ENCODE assay signal across 26 cellular contexts in the genomic region with DNA sequence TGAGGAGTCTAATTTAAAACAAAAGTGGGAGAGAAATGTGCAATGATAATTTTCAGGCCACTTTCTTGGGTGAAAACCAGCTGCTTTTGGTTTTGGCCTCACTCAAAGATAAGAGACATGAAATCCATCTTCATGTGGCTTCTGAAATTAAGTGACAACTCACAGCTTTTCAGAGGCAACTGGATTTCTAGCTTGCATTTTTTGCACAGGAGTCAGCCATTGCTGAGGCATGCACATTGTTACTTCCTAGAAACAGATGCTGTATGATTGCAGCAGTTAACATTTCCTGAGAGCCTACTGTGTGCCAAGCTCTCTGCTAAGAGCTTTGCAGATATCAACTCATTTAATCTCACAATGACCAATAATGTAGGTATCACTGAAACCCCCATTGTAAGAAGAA.
DNase-seq lines count a peak whose midpoint lies in the region; FAIRE-seq and TF ChIP-seq lines count a peak whose summit lies in the region.
"Had no signal": no experiment of that assay in that cellular context is flagged by ENCODE, and none has a peak within 500 bp of the region (broad histone marks: within the 10 kb centered on the region; RNA-seq: fewer than 3 reads in every experiment).

No MANE protein-coding gene starts in this region.

- no peak overlapping the region for H3K27ac Mint-ChIP-seq in progenitor cell of endocrine pancreas
- H3K27ac Mint-ChIP-seq: activated naive CD4-positive, alpha-beta T cell treated with anti-CD3 and anti-CD28 coated beads, Interleukin-2, amount 10 ng/mL, durations not matched to agents 7 days and 5 days; activated T-helper 17 cell treated with anti-CD3 and anti-CD28 coated beads, Interleukin-2, amount 50 U/mL, for 72 hours; naive B cell had no signal

- TF ChIP-seq POLR2A in H54 (IDR thresholded peaks at IDR 0.05; ENCODE audit: low read depth, low read length) = no peak

- H3K27me3 ChIP-seq in adipocyte (replicated peaks; ENCODE audit: control insufficient read depth, insufficient read depth, low read length) = no peaks in the 10 kb centered on the region
- H3K27me3 ChIP-seq: BLaER1, brain microvascular endothelial cell, heart left ventricle, sigmoid colon, tibial artery had no signal

- no peak overlapping the region for H3K4me3 ChIP-seq in adipocyte (ENCODE audit: low read length)
- no peak overlapping the region for H3K4me3 ChIP-seq in fibroblast of the aortic adventitia (ENCODE audit: low read depth, low read length)
- H3K4me3 ChIP-seq: BLaER1, heart left ventricle, psoas muscle, sigmoid colon, tibial artery had no signal

- TF ChIP-seq CTCF in fibroblast of the aortic adventitia (IDR thresholded peaks at IDR 0.05; ENCODE audit: insufficient read depth, low read length) = no peak
- no peak for TF ChIP-seq CTCF in progenitor cell of endocrine pancreas (IDR thresholded peaks at IDR 0.05; ENCODE audit: unreplicated experiment)

- H3K27me3 Mint-ChIP-seq in progenitor cell of endocrine pancreas = peaks cover 5% of the 10 kb centered on the region
- H3K27me3 Mint-ChIP-seq: activated naive CD4-positive, alpha-beta T cell treated with anti-CD3 and anti-CD28 coated beads, Interleukin-2, amount 10 ng/mL, durations not matched to agents 7 days and 5 days; activated T-helper 17 cell treated with anti-CD3 and anti-CD28 coated beads, Interleukin-2, amount 50 U/mL, for 72 hours; naive B cell had no signal

- in situ Hi-C loops in G401 (cut with HindIII; ENCODE audit: low sequenced_read_pairs) = no loop called here

- H3K4me1 ChIP-seq in adipocyte (ENCODE audit: control insufficient read depth, insufficient read depth, low read length) = no peaks in the 10 kb centered on the region
- H3K4me1 ChIP-seq: BLaER1, heart left ventricle, psoas muscle, sigmoid colon, tibial artery had no signal

- no peaks in the 10 kb centered on the region for H3K36me3 ChIP-seq in adipocyte (ENCODE audit: control insufficient read depth, insufficient read depth, low read length, severe bottlenecking)
- H3K36me3 ChIP-seq: BLaER1, brain microvascular endothelial cell, heart left ventricle, sigmoid colon, tibial artery had no signal

- peaks cover 2% of the 10 kb centered on the region for H3K4me1 Mint-ChIP-seq in progenitor cell of endocrine pancreas (ENCODE audit: low read depth)
- H3K4me1 Mint-ChIP-seq: activated naive CD4-positive, alpha-beta T cell treated with anti-CD3 and anti-CD28 coated beads, Interleukin-2, amount 10 ng/mL, durations not matched to agents 7 days and 5 days; activated T-helper 17 cell treated with anti-CD3 and anti-CD28 coated beads, Interleukin-2, amount 50 U/mL, for 72 hours; naive B cell had no signal

- no peaks in the 10 kb centered on the region for H3K36me3 Mint-ChIP-seq in progenitor cell of endocrine pancreas (ENCODE audit: insufficient read depth)
- H3K36me3 Mint-ChIP-seq: activated naive CD4-positive, alpha-beta T cell treated with anti-CD3 and anti-CD28 coated beads, Interleukin-2, amount 10 ng/mL, durations not matched to agents 7 days and 5 days; naive B cell had no signal

- peak; percentile 9 for DNase-seq in AG08396 (ENCODE audit: low spot score)
- no peak for DNase-seq in H54 (ENCODE audit: insufficient read length, low spot score)
- DNase-seq in adipocyte (ENCODE audit: low read depth) = peak; percentile 15
- peak; percentile 26 for DNase-seq in fibroblast of the aortic adventitia (ENCODE audit: low read depth)
- DNase-seq in hepatic stellate cell (ENCODE audit: low spot score) = no peak
- DNase-seq in progenitor cell of endocrine pancreas (ENCODE audit: low spot score, unreplicated experiment) = no peak
- DNase-seq in stimulated activated CD4-positive, alpha-beta T cell treated with anti-CD3 and anti-CD28 coated beads, Interleukin-1b, Interleukin-23, amount 100 ng/mL, for 48 hours = no peak
- DNase-seq in G401 (ENCODE audit: low spot score) = no peak
- DNase-seq: activated naive CD4-positive, alpha-beta T cell treated with anti-CD3 and anti-CD28 coated beads, Interleukin-2, amount 10 ng/mL, durations not matched to agents 7 days and 5 days; heart left ventricle; kidney; midbrain; naive B cell; NCI-H1417; NCI-H2029 treated with DMSO at 0.1 percent for 48 hours; NCI-H526; psoas muscle; SHP77; sigmoid colon; stimulated activated CD4-positive, alpha-beta T cell treated with anti-CD3 and anti-CD28 coated beads, Interleukin-4, amount 100 ng/mL, for 4 hours; tibial artery had no signal

- H3K9me3 Mint-ChIP-seq in progenitor cell of endocrine pancreas (ENCODE audit: low read depth) = peaks cover 8% of the 10 kb centered on the region
- H3K9me3 Mint-ChIP-seq: activated naive CD4-positive, alpha-beta T cell treated with anti-CD3 and anti-CD28 coated beads, Interleukin-2, amount 10 ng/mL, durations not matched to agents 7 days and 5 days; activated T-helper 17 cell treated with anti-CD3 and anti-CD28 coated beads, Interleukin-2, amount 50 U/mL, for 72 hours had no signal

- peak; percentile 64 for FAIRE-seq in H54 (lab: Jason Lieb, UNC)
- FAIRE-seq: A204.1, endothelial cell of umbilical vein, kidney had no signal

- no peaks in the 10 kb centered on the region for H3K9me3 ChIP-seq in adipocyte (ENCODE audit: control insufficient read depth, low read length)
- H3K9me3 ChIP-seq: BLaER1, heart left ventricle, psoas muscle, sigmoid colon, tibial artery had no signal

- no peak overlapping the region for H3K9ac ChIP-seq in adipocyte (ENCODE audit: low read length)
- H3K9ac ChIP-seq: BLaER1 had no signal

- H3K4me3 Mint-ChIP-seq in progenitor cell of endocrine pancreas (ENCODE audit: low read depth) = no peak overlapping the region
- H3K4me3 Mint-ChIP-seq: activated naive CD4-positive, alpha-beta T cell treated with anti-CD3 and anti-CD28 coated beads, Interleukin-2, amount 10 ng/mL, durations not matched to agents 7 days and 5 days; activated T-helper 17 cell treated with anti-CD3 and anti-CD28 coated beads, Interleukin-2, amount 50 U/mL, for 72 hours; naive B cell had no signal

Comparison
In these comparisons a context has a peak if more than half of its experiments do, and no peak if none do; other contexts are left out.
1. DNase-seq: peak in AG08396 (single experiment), adipocyte (single experiment) and fibroblast of the aortic adventitia (single experiment); none in H54 (single experiment), hepatic stellate cell (single experiment), progenitor cell of endocrine pancreas (single experiment), stimulated activated CD4-positive, alpha-beta T cell treated with anti-CD3 and anti-CD28 coated beads, Interleukin-1b, Interleukin-23, amount 100 ng/mL, for 48 hours (single experiment) and G401 (single experiment).